In genomic region chr3:151440940-151441339, GRCh38 we compare ENCODE assay signal across 28 cellular contexts. TPM values are rescaled to one million over a fixed set of nuclear protein-coding genes. Genes with fewer than 3 reads are reported as not detected.
"Had no signal": no experiment of that assay in that cellular context is flagged by ENCODE, and none has a peak within 500 bp of the region (broad histone marks: within the 10 kb centered on the region; RNA-seq: fewer than 3 reads in every experiment).

No MANE protein-coding gene starts in this region.

- ATAC-seq: effector memory CD8-positive, alpha-beta T cell; esophagus mucosa; gastrocnemius medialis; heart right ventricle; left cardiac atrium; left lung; left ventricle myocardium superior; lower lobe of right lung had no signal

- DNase-seq: colonic mucosa; cortex of kidney; effector CD8-positive, alpha-beta T cell; effector memory CD8-positive, alpha-beta T cell; endodermal cell; erythroblast; esophagus squamous epithelium; foreskin fibroblast; foreskin melanocyte; gastrocnemius medialis; glutamatergic neuron; head of caudate nucleus; heart right ventricle; hippocampal formation; left cardiac atrium; left lung; left ventricle myocardium superior; lower lobe of right lung; mesenchymal stem cell; midbrain had no signal

- H3K9me3 Mint-ChIP-seq: effector memory CD8-positive, alpha-beta T cell; endodermal cell had no signal

- H3K9me3 ChIP-seq: colonic mucosa, esophagus squamous epithelium, gastrocnemius medialis, left lung, lower lobe of right lung had no signal

- H3K27ac Mint-ChIP-seq: dendritic cell treated with granulocyte-macrophage colony-stimulating factor and Interleukin-4, amounts not matched to agents 40 ng/mL and 50 ng/mL, for 4 days; effector memory CD8-positive, alpha-beta T cell; endodermal cell had no signal

- H3K4me3 ChIP-seq: colonic mucosa, esophagus squamous epithelium, gastrocnemius medialis, heart right ventricle, left lung, lower lobe of right lung had no signal

- H3K36me3 ChIP-seq: colonic mucosa, esophagus squamous epithelium, gastrocnemius medialis, heart right ventricle, left lung, lower lobe of right lung had no signal

- H3K4me3 Mint-ChIP-seq: dendritic cell treated with granulocyte-macrophage colony-stimulating factor and Interleukin-4, amounts not matched to agents 40 ng/mL and 50 ng/mL, for 4 days; effector memory CD8-positive, alpha-beta T cell; endodermal cell had no signal

- H3K27ac ChIP-seq: colonic mucosa, epithelial cell of prostate, esophagus squamous epithelium, gastrocnemius medialis, heart right ventricle, left lung, lower lobe of right lung had no signal

- H3K4me1 ChIP-seq: colonic mucosa, gastrocnemius medialis, left lung, lower lobe of right lung had no signal

- H3K27me3 Mint-ChIP-seq: dendritic cell treated with granulocyte-macrophage colony-stimulating factor and Interleukin-4, amounts not matched to agents 40 ng/mL and 50 ng/mL, for 4 days had no signal

- H3K27me3 ChIP-seq: colonic mucosa, esophagus squamous epithelium, gastrocnemius medialis, heart right ventricle, left lung had no signal

RNA-seq across cellular contexts. Expression of gene IGSF10, which starts 19.9 kb away (rescaled TPM):
- total RNA-seq: dermis microvascular lymphatic vessel endothelial cell, lung microvascular endothelial cell had no signal

RNA-seq across cellular contexts. Expression of gene P2RY12, which starts 56.4 kb away (rescaled TPM):
- total RNA-seq: dermis microvascular lymphatic vessel endothelial cell, endodermal cell, esophagus mucosa, glomerular endothelial cell, kidney epithelial cell, lung microvascular endothelial cell had no signal
- polyA plus RNA-seq: keratinocyte had no signal
